Comparison of ENCODE assay signal across 8 cellular contexts in genomic region chr14:55438066-55438683, GRCh38. TPM values are rescaled to one million over a fixed set of nuclear protein-coding genes. Genes with fewer than 3 reads are reported as not detected.
A peak's percentile ranks its signal among the peaks of the same experiment; 100 is the strongest.
DNase-seq lines count a peak whose midpoint lies in the region; ATAC-seq and TF ChIP-seq lines count a peak whose summit lies in the region.

No MANE protein-coding gene starts in this region.

- DNase-seq in GM10266 (ENCODE audit: extremely low spot score) (peak; percentile 45), LHCN-M2 (ENCODE audit: low read depth) (peak; percentile 60), Peyer's patch (peak in 1 of 3 donors; percentile 60), esophagus muscularis mucosa (ENCODE audit: extremely low spot score) (peak; percentile 62), progenitor cell of endocrine pancreas (ENCODE audit: low spot score, unreplicated experiment) (no peak)
- DNase-seq in activated CD4-positive, alpha-beta T cell treated with anti-CD3 and anti-CD28 coated beads, Interleukin-2, amount 50 U/mL, for 4 hours = no peak

- intact Hi-C loops in esophagus muscularis mucosa (cut with DNase I) = no loop called here

- H3K27me3 ChIP-seq in Peyer's patch (no peaks in the 10 kb centered on the region), esophagus muscularis mucosa (peaks cover 0 to 19% (median 3%) of the 10 kb centered on the region in 4 donors)

- WGBS in esophagus muscularis mucosa = 46% methylated on average over 10 of the region's 10 CpGs

- no peak for TF ChIP-seq POLR2A in Peyer's patch (IDR thresholded peaks at IDR 0.05)
- TF ChIP-seq POLR2A in esophagus muscularis mucosa (IDR thresholded peaks at IDR 0.05; ENCODE audit: low read depth) = no peak

- peaks cover 8% of the 10 kb centered on the region for H3K4me1 Mint-ChIP-seq in progenitor cell of endocrine pancreas (ENCODE audit: low read depth)

- H3K4me1 ChIP-seq in Peyer's patch (no peaks in the 10 kb centered on the region), esophagus muscularis mucosa (no peaks in the 10 kb centered on the region)

- H3K27ac ChIP-seq in Peyer's patch = no peak overlapping the region
- H3K27ac ChIP-seq in esophagus muscularis mucosa (replicated peaks in 1 of 4) = no peak overlapping the region

- no peak for ATAC-seq in activated CD4-positive, CD25-positive, alpha-beta regulatory T cell treated with anti-CD3 and anti-CD28 coated beads, Interleukin-2, amount 50 U/mL, for 24 hours
- ATAC-seq in HG03565 (IDR thresholded peaks at IDR 0.05; ENCODE audit: unreplicated experiment) = no peak

- no peak overlapping the region for H3K27ac Mint-ChIP-seq in progenitor cell of endocrine pancreas

- no peak overlapping the region for H3K4me3 Mint-ChIP-seq in progenitor cell of endocrine pancreas (ENCODE audit: low read depth)

- H3K9me3 Mint-ChIP-seq in progenitor cell of endocrine pancreas (ENCODE audit: low read depth) = no peaks in the 10 kb centered on the region

- no peak for TF ChIP-seq EP300 in esophagus muscularis mucosa (IDR thresholded peaks at IDR 0.05)

- peak; percentile 65 for TF ChIP-seq CTCF in GM10266 (IDR thresholded peaks at IDR 0.05; ENCODE audit: control insufficient read depth, insufficient read depth, low read depth, missing control alignments)
- TF ChIP-seq CTCF in Peyer's patch (IDR thresholded peaks at IDR 0.05) = peak in 4 of 6 experiments; percentile 31 to 65 (median 64)
- TF ChIP-seq CTCF in esophagus muscularis mucosa (IDR thresholded peaks at IDR 0.05) = peak in 2 of 3 experiments; percentile 36 to 47
- TF ChIP-seq CTCF in progenitor cell of endocrine pancreas (IDR thresholded peaks at IDR 0.05; ENCODE audit: unreplicated experiment) = peak; percentile 61

- peaks cover 11% of the 10 kb centered on the region for H3K27me3 Mint-ChIP-seq in progenitor cell of endocrine pancreas

- H3K4me3 ChIP-seq in Peyer's patch = no peak overlapping the region
- no peak overlapping the region for H3K4me3 ChIP-seq in esophagus muscularis mucosa

- H3K36me3 ChIP-seq in Peyer's patch (no peaks in the 10 kb centered on the region), esophagus muscularis mucosa (no peaks in the 10 kb centered on the region)

- H3K9me3 ChIP-seq in Peyer's patch = no peaks in the 10 kb centered on the region
- no peaks in the 10 kb centered on the region for H3K9me3 ChIP-seq in esophagus muscularis mucosa

- H3K36me3 Mint-ChIP-seq in progenitor cell of endocrine pancreas (ENCODE audit: insufficient read depth) = no peaks in the 10 kb centered on the region

RNA-seq across cellular contexts. Expression of gene TBPL2, which starts 2.2 kb away (rescaled TPM):
- not detected in 2 replicates for total RNA-seq in LHCN-M2 (2014; rRNA removed)
- polyA plus RNA-seq in LHCN-M2 (2012) = not detected
- total RNA-seq in Peyer's patch = not detected
- not detected for total RNA-seq in esophagus muscularis mucosa
- total RNA-seq in progenitor cell of endocrine pancreas = not detected in 2 replicates

RNA-seq across cellular contexts. Expression of gene ATG14, which starts 26.5 kb away (rescaled TPM):
- 9.0 and 9.5 TPM in 2 replicates for total RNA-seq in LHCN-M2 (2014; rRNA removed)
- 3.8 TPM for polyA plus RNA-seq in LHCN-M2 (2012)
- 10 to 100 TPM; 10.3 to 18.9 (median 13.9) TPM for total RNA-seq in Peyer's patch
- 10 to 100 TPM; 13.2 to 19.5 (median 15.4) TPM for total RNA-seq in esophagus muscularis mucosa
- 14.9 and 15.0 TPM in 2 replicates for total RNA-seq in progenitor cell of endocrine pancreas

Comparison
In these comparisons a context has a peak if more than half of its experiments do, and no peak if none do; other contexts are left out.
1. DNase-seq: peak in GM10266 (single experiment), LHCN-M2 (single experiment) and esophagus muscularis mucosa (single experiment); none in progenitor cell of endocrine pancreas (single experiment) and activated CD4-positive, alpha-beta T cell treated with anti-CD3 and anti-CD28 coated beads, Interleukin-2, amount 50 U/mL, for 4 hours (0 of 2).
2. Peak in every context shown above with its lines, with median percentiles within 50 percentile points of each other: CTCF ChIP-seq.